Comparison of ENCODE assay signal across 8 cellular contexts in the genomic region with DNA sequence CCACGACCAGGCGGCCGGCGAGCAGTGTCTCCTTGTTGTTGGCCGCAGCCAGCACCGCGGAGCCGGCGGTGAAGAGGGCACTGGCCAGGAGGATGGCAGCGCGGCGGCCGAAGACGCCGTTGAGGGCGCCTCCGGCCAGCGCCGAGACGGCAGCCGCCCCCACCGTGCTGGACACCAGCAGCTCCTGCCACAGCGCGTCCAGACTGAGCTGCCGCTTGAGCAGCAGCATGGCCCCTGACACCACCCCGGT. TPM values are rescaled to one million over a fixed set of nuclear protein-coding genes. Genes with fewer than 3 reads are reported as not detected.
A peak's percentile ranks its signal among the peaks of the same experiment; 100 is the strongest.
DNase-seq lines count a peak whose midpoint lies in the region; TF ChIP-seq lines count a peak whose summit lies in the region.

No MANE protein-coding gene starts in this region.

- under 1% methylated on average over 26 of the region's 26 CpGs for WGBS in liver

- intact Hi-C loops in activated naive CD4-positive, alpha-beta T cell treated with anti-CD3 and anti-CD28 coated beads for 36 hours (cut with micrococcal nuclease): loop anchor here (5.0 kb wide), 2 partner anchors 703 to 1968 kb away; no protein-coding TSS in a partner anchor
- intact Hi-C loops in tibial artery (cut with DNase I; ENCODE audit: low total_unique reads): no loop called here

- no peaks in the 10 kb centered on the region for H3K9me3 ChIP-seq in HUES48 (ENCODE audit: control insufficient read depth, insufficient read depth, low read length)
- H3K9me3 ChIP-seq in liver (ENCODE audit: control insufficient read depth in 4 of 4, low read length in 3 of 4): no peaks in the 10 kb centered on the region
- no peaks in the 10 kb centered on the region for H3K9me3 ChIP-seq in tibial artery

- no peaks in the 10 kb centered on the region for H3K27me3 Mint-ChIP-seq in activated naive CD4-positive, alpha-beta T cell treated with anti-CD3 and anti-CD28 coated beads for 36 hours (ENCODE audit: low read depth)
- peaks cover 6% of the 10 kb centered on the region for H3K27me3 Mint-ChIP-seq in brain

- TF ChIP-seq CTCF in brain (conservative IDR thresholded peaks at IDR 0.05) (no peak), liver (IDR thresholded peaks at IDR 0.05; ENCODE audit: low read depth, low read length, missing input control) (no peak), tibial artery (IDR thresholded peaks at IDR 0.05) (peak in 1 of 2 experiments; percentile 12)

- DNase-seq in activated naive CD4-positive, alpha-beta T cell treated with anti-CD3 and anti-CD28 coated beads for 36 hours: no peak
- DNase-seq in activated naive CD4-positive, alpha-beta T cell treated with anti-CD3 and anti-CD28 coated beads, Interleukin-2, amount 50 U/mL, for 16 hours: no peak
- DNase-seq in tibial artery (peak; percentile 54 to 75), germinal center (ENCODE audit: low spot score) (no peak), A172 (ENCODE audit: low spot score) (no peak)

- no peaks in the 10 kb centered on the region for H3K36me3 ChIP-seq in HUES48 (ENCODE audit: control insufficient read depth, insufficient read depth, low read length)
- H3K36me3 ChIP-seq in liver (ENCODE audit: control insufficient read depth in 4 of 4, insufficient read depth in 3 of 4, low read depth in 1 of 4, low read length in 3 of 4): no peaks in the 10 kb centered on the region
- H3K36me3 ChIP-seq in tibial artery: no peaks in the 10 kb centered on the region

- CTCF ChIA-PET in activated naive CD4-positive, alpha-beta T cell treated with anti-CD3 and anti-CD28 coated beads for 36 hours (lab: Charles Lee): interaction anchor here (5.2 to 7.9 kb wide), 2 partner anchors 12 to 95 kb away, joined by 48 to 80 read pairs; no protein-coding TSS in a partner anchor

- H3K4me1 ChIP-seq in HUES48 (ENCODE audit: control insufficient read depth, insufficient read depth, low read length) (peaks cover 21% of the 10 kb centered on the region), liver (ENCODE audit: control insufficient read depth in 4 of 4, insufficient read depth in 4 of 4, low read length in 3 of 4) (peaks cover 9 to 30% (median 25%) of the 10 kb centered on the region in 4 donors), tibial artery (peaks cover 0 to 22% (median 5%) of the 10 kb centered on the region in 4 donors)

- no peaks in the 10 kb centered on the region for H3K9me3 Mint-ChIP-seq in activated naive CD4-positive, alpha-beta T cell treated with anti-CD3 and anti-CD28 coated beads for 36 hours
- H3K9me3 Mint-ChIP-seq in brain: peaks cover 0 to 5% (median 0%) of the 10 kb centered on the region in 5 experiments

- peaks cover 37% of the 10 kb centered on the region for H3K4me1 Mint-ChIP-seq in activated naive CD4-positive, alpha-beta T cell treated with anti-CD3 and anti-CD28 coated beads for 36 hours (ENCODE audit: low read depth)
- H3K4me1 Mint-ChIP-seq in brain: peaks cover 49% of the 10 kb centered on the region

- no peaks in the 10 kb centered on the region for H3K36me3 Mint-ChIP-seq in activated naive CD4-positive, alpha-beta T cell treated with anti-CD3 and anti-CD28 coated beads for 36 hours (ENCODE audit: low read depth)
- no peaks in the 10 kb centered on the region for H3K36me3 Mint-ChIP-seq in brain

- peak overlapping the region; percentile 69 for H3K4me3 Mint-ChIP-seq in activated naive CD4-positive, alpha-beta T cell treated with anti-CD3 and anti-CD28 coated beads for 36 hours
- peak overlapping the region; percentile 79 to 91 (median 85) for H3K4me3 Mint-ChIP-seq in brain

- no peak overlapping the region for H3K27ac Mint-ChIP-seq in activated naive CD4-positive, alpha-beta T cell treated with anti-CD3 and anti-CD28 coated beads for 36 hours
- H3K27ac Mint-ChIP-seq in brain: no peak overlapping the region

- H3K27me3 ChIP-seq in HUES48 (ENCODE audit: control insufficient read depth, insufficient read depth, low read length) (peaks cover 14% of the 10 kb centered on the region), liver (ENCODE audit: control insufficient read depth in 4 of 4, insufficient read depth in 4 of 4, low read length in 3 of 4) (no peaks in the 10 kb centered on the region), tibial artery (peaks cover 0 to 5% of the 10 kb centered on the region in 2 donors)

- H3K27ac ChIP-seq in HUES48 (ENCODE audit: low read depth, low read length) (no peak overlapping the region), liver (ENCODE audit: low read depth in 1 of 2, low read length in 2 of 2) (peak overlapping the region; percentile 58 to 72), tibial artery (peak overlapping the region; percentile 91)

- peak overlapping the region; percentile 68; the same call in 1 of the 2 replicates for H3K9ac ChIP-seq in HUES48 (ENCODE audit: low read depth, low read length)
- peak overlapping the region in 1 of 2 donors; percentile 36 for H3K9ac ChIP-seq in liver (ENCODE audit: low read depth in 1 of 2, low read length in 2 of 2)

- no peak for TF ChIP-seq RAD21 in liver (IDR thresholded peaks at IDR 0.05)

- H3K4me3 ChIP-seq in HUES48 (ENCODE audit: low read depth, low read length) (peak overlapping the region; percentile 68), liver (ENCODE audit: low read depth in 1 of 3, low read length in 3 of 3) (peak overlapping the region; percentile 73 to 99 (median 84)), tibial artery (peak overlapping the region; percentile 98 to 99)

TF ChIP-seq in liver, 16 proteins besides CTCF, POLR2A, EP300 and RAD21:
- no peak for TF ChIP-seq HNF4A (conservative IDR thresholded peaks at IDR 0.05)
- no peak for TF ChIP-seq SP1 (IDR thresholded peaks at IDR 0.05)
- TF ChIP-seq, protein P1, sequence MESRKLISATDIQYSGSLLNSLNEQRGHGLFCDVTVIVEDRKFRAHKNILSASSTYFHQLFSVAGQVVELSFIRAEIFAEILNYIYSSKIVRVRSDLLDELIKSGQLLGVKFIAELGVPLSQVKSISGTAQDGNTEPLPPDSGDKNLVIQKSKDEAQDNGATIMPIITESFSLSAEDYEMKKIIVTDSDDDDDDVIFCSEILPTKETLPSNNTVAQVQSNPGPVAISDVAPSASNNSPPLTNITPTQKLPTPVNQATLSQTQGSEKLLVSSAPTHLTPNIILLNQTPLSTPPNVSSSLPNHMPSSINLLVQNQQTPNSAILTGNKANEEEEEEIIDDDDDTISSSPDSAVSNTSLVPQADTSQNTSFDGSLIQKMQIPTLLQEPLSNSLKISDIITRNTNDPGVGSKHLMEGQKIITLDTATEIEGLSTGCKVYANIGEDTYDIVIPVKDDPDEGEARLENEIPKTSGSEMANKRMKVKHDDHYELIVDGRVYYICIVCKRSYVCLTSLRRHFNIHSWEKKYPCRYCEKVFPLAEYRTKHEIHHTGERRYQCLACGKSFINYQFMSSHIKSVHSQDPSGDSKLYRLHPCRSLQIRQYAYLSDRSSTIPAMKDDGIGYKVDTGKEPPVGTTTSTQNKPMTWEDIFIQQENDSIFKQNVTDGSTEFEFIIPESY (IDR thresholded peaks at IDR 0.05): no peak
- no peak for TF ChIP-seq FOXA1 (IDR thresholded peaks at IDR 0.05)
- TF ChIP-seq YY1 (IDR thresholded peaks at IDR 0.05): no peak
- TF ChIP-seq GABPA (IDR thresholded peaks at IDR 0.05 in 1 of 2, conservative IDR thresholded peaks at IDR 0.05 in 1 of 2): no peak
- TF ChIP-seq, protein P2, sequence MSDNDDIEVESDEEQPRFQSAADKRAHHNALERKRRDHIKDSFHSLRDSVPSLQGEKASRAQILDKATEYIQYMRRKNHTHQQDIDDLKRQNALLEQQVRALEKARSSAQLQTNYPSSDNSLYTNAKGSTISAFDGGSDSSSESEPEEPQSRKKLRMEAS (IDR thresholded peaks at IDR 0.05): no peak
- TF ChIP-seq FOXA2 (IDR thresholded peaks at IDR 0.05): no peak
- no peak for TF ChIP-seq TAF1 (conservative IDR thresholded peaks at IDR 0.05)
- no peak for TF ChIP-seq RXRA (IDR thresholded peaks at IDR 0.05)
- no peak for TF ChIP-seq EGR1 (IDR thresholded peaks at IDR 0.05; ENCODE audit: low read depth in 2 of 2)

RNA-seq across cellular contexts. Expression of a gene that starts 0.7 kb away (rescaled TPM):
- 1 to 10 TPM; 2.0 to 2.1 TPM for total RNA-seq in activated naive CD4-positive, alpha-beta T cell treated with anti-CD3 and anti-CD28 coated beads for 36 hours
- polyA plus RNA-seq in brain (ENCODE audit: insufficient read depth, low read depth, low replicate concordance): 1.4 TPM
- total RNA-seq in liver: 10 to 100 TPM in 1 of 2 donors, 1 to 10 TPM in 1; 6.7 to 20.2 TPM
- 1 to 10 TPM; 1.9 to 7.1 TPM for polyA plus RNA-seq in liver
- 4.0 and 4.6 TPM in 2 replicates for total RNA-seq in A172 (2014; rRNA removed; shearing (Covaris generic))

Comparison
In these comparisons a context has a peak if more than half of its experiments do, and no peak if none do; other contexts are left out.
1. DNase-seq: peak in tibial artery (2 of 2); none in activated naive CD4-positive, alpha-beta T cell treated with anti-CD3 and anti-CD28 coated beads for 36 hours (single experiment), activated naive CD4-positive, alpha-beta T cell treated with anti-CD3 and anti-CD28 coated beads, Interleukin-2, amount 50 U/mL, for 16 hours (single experiment), germinal center (single experiment) and A172 (single experiment).
2. Peak in every context shown above with its lines, with median percentiles within 50 percentile points of each other: H3K4me3 ChIP-seq.